In the genomic region with DNA sequence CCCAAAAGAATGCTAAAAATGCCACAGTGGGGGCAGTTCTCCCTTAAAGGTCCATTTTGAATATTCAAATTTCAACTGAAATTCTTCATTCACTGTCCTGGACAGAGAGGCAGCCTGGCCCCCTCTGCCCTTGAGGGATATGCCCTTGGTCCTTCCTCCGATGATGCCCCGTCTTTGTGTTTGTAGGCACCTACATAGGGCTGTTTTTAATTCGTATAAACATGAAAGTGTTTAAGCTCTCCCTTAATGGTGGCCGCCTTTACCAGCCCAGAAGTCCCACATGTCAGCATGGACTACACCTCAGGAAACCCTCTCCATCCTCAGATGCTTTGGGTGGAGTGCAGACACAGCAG, we compare ENCODE assay signal across 1 cellular context.
TF ChIP-seq lines count a peak whose summit lies in the region.

No MANE protein-coding gene starts in this region.

TF ChIP-seq in WTC11, 78 proteins besides CTCF, POLR2A, EP300 and RAD21 (continued from another document):
- TF ChIP-seq, protein P1, sequence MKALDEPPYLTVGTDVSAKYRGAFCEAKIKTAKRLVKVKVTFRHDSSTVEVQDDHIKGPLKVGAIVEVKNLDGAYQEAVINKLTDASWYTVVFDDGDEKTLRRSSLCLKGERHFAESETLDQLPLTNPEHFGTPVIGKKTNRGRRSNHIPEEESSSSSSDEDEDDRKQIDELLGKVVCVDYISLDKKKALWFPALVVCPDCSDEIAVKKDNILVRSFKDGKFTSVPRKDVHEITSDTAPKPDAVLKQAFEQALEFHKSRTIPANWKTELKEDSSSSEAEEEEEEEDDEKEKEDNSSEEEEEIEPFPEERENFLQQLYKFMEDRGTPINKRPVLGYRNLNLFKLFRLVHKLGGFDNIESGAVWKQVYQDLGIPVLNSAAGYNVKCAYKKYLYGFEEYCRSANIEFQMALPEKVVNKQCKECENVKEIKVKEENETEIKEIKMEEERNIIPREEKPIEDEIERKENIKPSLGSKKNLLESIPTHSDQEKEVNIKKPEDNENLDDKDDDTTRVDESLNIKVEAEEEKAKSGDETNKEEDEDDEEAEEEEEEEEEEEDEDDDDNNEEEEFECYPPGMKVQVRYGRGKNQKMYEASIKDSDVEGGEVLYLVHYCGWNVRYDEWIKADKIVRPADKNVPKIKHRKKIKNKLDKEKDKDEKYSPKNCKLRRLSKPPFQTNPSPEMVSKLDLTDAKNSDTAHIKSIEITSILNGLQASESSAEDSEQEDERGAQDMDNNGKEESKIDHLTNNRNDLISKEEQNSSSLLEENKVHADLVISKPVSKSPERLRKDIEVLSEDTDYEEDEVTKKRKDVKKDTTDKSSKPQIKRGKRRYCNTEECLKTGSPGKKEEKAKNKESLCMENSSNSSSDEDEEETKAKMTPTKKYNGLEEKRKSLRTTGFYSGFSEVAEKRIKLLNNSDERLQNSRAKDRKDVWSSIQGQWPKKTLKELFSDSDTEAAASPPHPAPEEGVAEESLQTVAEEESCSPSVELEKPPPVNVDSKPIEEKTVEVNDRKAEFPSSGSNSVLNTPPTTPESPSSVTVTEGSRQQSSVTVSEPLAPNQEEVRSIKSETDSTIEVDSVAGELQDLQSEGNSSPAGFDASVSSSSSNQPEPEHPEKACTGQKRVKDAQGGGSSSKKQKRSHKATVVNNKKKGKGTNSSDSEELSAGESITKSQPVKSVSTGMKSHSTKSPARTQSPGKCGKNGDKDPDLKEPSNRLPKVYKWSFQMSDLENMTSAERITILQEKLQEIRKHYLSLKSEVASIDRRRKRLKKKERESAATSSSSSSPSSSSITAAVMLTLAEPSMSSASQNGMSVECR (CRISPR knock-in tag; IDR thresholded peaks at IDR 0.05; ENCODE audit: borderline replicate concordance): no peak
- no peak for TF ChIP-seq FOXJ3 (CRISPR knock-in tag; IDR thresholded peaks at IDR 0.05; ENCODE audit: borderline replicate concordance)
- TF ChIP-seq SP1 (CRISPR knock-in tag; conservative IDR thresholded peaks at IDR 0.05): no peak
